In the genomic region with DNA sequence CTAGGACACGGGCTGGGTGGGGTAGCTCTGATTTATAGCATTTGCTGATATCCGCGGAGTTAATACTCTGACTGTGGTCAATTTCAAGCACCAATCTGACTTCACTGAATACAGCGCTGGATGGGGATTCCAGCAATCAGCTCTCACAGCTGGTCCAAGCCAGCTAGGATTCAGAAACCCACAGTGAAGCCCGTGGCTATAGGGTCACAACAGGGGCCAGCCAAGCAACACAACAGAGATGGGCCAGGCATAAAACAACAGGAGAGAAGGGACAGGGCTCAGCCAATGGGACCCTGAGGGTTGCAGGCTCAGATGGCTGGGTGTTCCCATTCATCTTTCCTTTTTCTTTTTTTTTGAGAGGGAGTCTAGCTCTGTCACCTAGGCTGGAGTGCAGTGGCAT, we compare ENCODE assay signal across 21 cellular contexts. TPM values are rescaled to one million over a fixed set of nuclear protein-coding genes. Genes with fewer than 3 reads are reported as not detected.
A peak's percentile ranks its signal among the peaks of the same experiment; 100 is the strongest.
DNase-seq lines count a peak whose midpoint lies in the region; ATAC-seq and TF ChIP-seq lines count a peak whose summit lies in the region.
"Had no signal": no experiment of that assay in that cellular context is flagged by ENCODE, and none has a peak within 500 bp of the region (broad histone marks: within the 10 kb centered on the region; RNA-seq: fewer than 3 reads in every experiment).

No MANE protein-coding gene starts in this region.

- intact Hi-C loops in spleen (cut with DNase I; ENCODE audit: low total_unique reads): no loop called here

- no peaks in the 10 kb centered on the region for H3K9me3 ChIP-seq in spleen
- H3K9me3 ChIP-seq: breast epithelium, esophagus squamous epithelium, HAP-1, heart right ventricle, stomach, uterus had no signal

- peaks cover 0 to 27% (median 4%) of the 10 kb centered on the region in 6 donors for H3K4me1 ChIP-seq in spleen
- H3K4me1 ChIP-seq: breast epithelium, HAP-1, uterus had no signal

- DNase-seq in activated naive CD4-positive, alpha-beta T cell (lab: John Stamatoyannopoulos, UW): no peak
- DNase-seq in activated naive CD8-positive, alpha-beta T cell treated with anti-CD3 and anti-CD28 coated beads, Interleukin-2, amount 50 U/mL, for 24 hours: no peak
- DNase-seq in left kidney (ENCODE audit: low read depth, low spot score) (peak; percentile 33), stromal cell of bone marrow (ENCODE audit: low read depth) (peak; percentile 42), amygdala (lab: John Stamatoyannopoulos, UW) (no peak), spleen (no peak), cerebellum (ENCODE audit: low spot score) (no peak)
- DNase-seq: activated CD4-positive, CD25-positive, alpha-beta regulatory T cell; activated gamma-delta T cell treated with Interleukin-2 at 50 U/mL for 16 hours; esophagus squamous epithelium; islet precursor cell; NCI-H1417; uterus had no signal

- peak; percentile 12 for ATAC-seq in activated naive CD8-positive, alpha-beta T cell treated with anti-CD3 and anti-CD28 coated beads, Interleukin-2, amount 50 U/mL, for 24 hours

- no peak for TF ChIP-seq CTCF in spleen (IDR thresholded peaks at IDR 0.05 in 8 of 11, conservative IDR thresholded peaks at IDR 0.05 in 3 of 11)

- peak overlapping the region in 1 of 8 donors; percentile 45 for H3K27ac ChIP-seq in spleen
- H3K27ac ChIP-seq: breast epithelium, heart right ventricle, stomach, uterus had no signal

- peak overlapping the region; percentile 60 for H3K27ac Mint-ChIP-seq in activated naive CD4-positive, alpha-beta T cell treated with anti-CD3 and anti-CD28 coated beads, Interleukin-2, amount 50 U/mL, for 24 hours
- H3K27ac Mint-ChIP-seq in activated naive CD8-positive, alpha-beta T cell treated with anti-CD3 and anti-CD28 coated beads, Interleukin-2, amount 50 U/mL, for 24 hours: peak overlapping the region; percentile 81

- peaks cover 2% of the 10 kb centered on the region for H3K36me3 Mint-ChIP-seq in activated naive CD4-positive, alpha-beta T cell treated with anti-CD3 and anti-CD28 coated beads, Interleukin-2, amount 50 U/mL, for 24 hours
- H3K36me3 Mint-ChIP-seq in activated naive CD8-positive, alpha-beta T cell treated with anti-CD3 and anti-CD28 coated beads, Interleukin-2, amount 50 U/mL, for 24 hours (ENCODE audit: low read depth): peaks cover 15% of the 10 kb centered on the region

- H3K9me3 Mint-ChIP-seq in activated naive CD4-positive, alpha-beta T cell treated with anti-CD3 and anti-CD28 coated beads, Interleukin-2, amount 50 U/mL, for 24 hours: no peaks in the 10 kb centered on the region
- no peaks in the 10 kb centered on the region for H3K9me3 Mint-ChIP-seq in activated naive CD8-positive, alpha-beta T cell treated with anti-CD3 and anti-CD28 coated beads, Interleukin-2, amount 50 U/mL, for 24 hours
- H3K9me3 Mint-ChIP-seq: nephron had no signal

- no peaks in the 10 kb centered on the region for H3K27me3 Mint-ChIP-seq in activated naive CD4-positive, alpha-beta T cell treated with anti-CD3 and anti-CD28 coated beads, Interleukin-2, amount 50 U/mL, for 24 hours
- H3K27me3 Mint-ChIP-seq in activated naive CD8-positive, alpha-beta T cell treated with anti-CD3 and anti-CD28 coated beads, Interleukin-2, amount 50 U/mL, for 24 hours: no peaks in the 10 kb centered on the region

- TF ChIP-seq POLR2A in spleen (IDR thresholded peaks at IDR 0.05): no peak

- H3K4me3 ChIP-seq in spleen: no peak overlapping the region
- H3K4me3 ChIP-seq: breast epithelium, esophagus squamous epithelium, HAP-1, heart right ventricle, stomach, uterus had no signal

- peaks cover 28% of the 10 kb centered on the region for H3K4me1 Mint-ChIP-seq in activated naive CD4-positive, alpha-beta T cell treated with anti-CD3 and anti-CD28 coated beads, Interleukin-2, amount 50 U/mL, for 24 hours
- H3K4me1 Mint-ChIP-seq in activated naive CD8-positive, alpha-beta T cell treated with anti-CD3 and anti-CD28 coated beads, Interleukin-2, amount 50 U/mL, for 24 hours: peaks cover 17% of the 10 kb centered on the region

- H3K27me3 ChIP-seq in spleen (replicated peaks in 1 of 7): no peaks in the 10 kb centered on the region
- H3K27me3 ChIP-seq: breast epithelium, esophagus squamous epithelium, heart right ventricle, stomach, uterus had no signal

- H3K4me3 Mint-ChIP-seq in activated naive CD4-positive, alpha-beta T cell treated with anti-CD3 and anti-CD28 coated beads, Interleukin-2, amount 50 U/mL, for 24 hours: no peak overlapping the region
- no peak overlapping the region for H3K4me3 Mint-ChIP-seq in activated naive CD8-positive, alpha-beta T cell treated with anti-CD3 and anti-CD28 coated beads, Interleukin-2, amount 50 U/mL, for 24 hours
- H3K4me3 Mint-ChIP-seq: nephron had no signal

- 70 to 87% (median 77%) methylated on average over 5 of the region's 5 CpGs for WGBS in spleen, 5 donors

- peaks cover 0 to 31% (median 21%) of the 10 kb centered on the region in 6 donors for H3K36me3 ChIP-seq in spleen
- H3K36me3 ChIP-seq: uterus had no signal

RNA-seq across cellular contexts. Expression of gene LMAN1L, which starts 5.3 kb away (rescaled TPM):
- total RNA-seq in spleen: 100 to 1,000 TPM in 4 of 7 donors, 10 to 100 TPM in 3; 55.3 to 164 (median 106) TPM
- polyA plus RNA-seq in spleen: 10 to 100 TPM in 2 of 3 donors, 1 to 10 TPM in 1; 2.4 to 36.8 (median 25.6) TPM
- total RNA-seq in cerebellum: 0.09 TPM
- total RNA-seq: lung microvascular endothelial cell, pulmonary artery endothelial cell had no signal
- polyA plus RNA-seq: stomach had no signal

RNA-seq across cellular contexts. Expression of gene CPLX3, which starts 19.1 kb away (rescaled TPM):
- total RNA-seq in spleen (10 to 100 TPM; 17.7 to 73.7 (median 37.0) TPM), cerebellum (1.00 TPM)
- 100 to 1,000 TPM in 2 of 3 donors, 10 to 100 TPM in 1; 28.9 to 207 (median 127) TPM for polyA plus RNA-seq in spleen
- total RNA-seq: lung microvascular endothelial cell, pulmonary artery endothelial cell, uterus had no signal

RNA-seq across cellular contexts. Expression of gene CSK, which starts 25.4 kb away (rescaled TPM):
- total RNA-seq in spleen (100 to 1,000 TPM; 121 to 281 (median 197) TPM), cerebellum (21.9 TPM)
- 100 to 1,000 TPM; 150 to 244 (median 187) TPM for polyA plus RNA-seq in spleen

RNA-seq across cellular contexts. Expression of gene ULK3, which starts 35.7 kb away (rescaled TPM):
- total RNA-seq in spleen: 10 to 100 TPM; 51.7 to 74.6 (median 57.7) TPM
- 10 to 100 TPM; 33.2 to 71.5 (median 64.7) TPM for polyA plus RNA-seq in spleen
- total RNA-seq in cerebellum: 38.7 TPM

RNA-seq across cellular contexts. Expression of gene CYP1A2, which starts 58.7 kb away (rescaled TPM):
- total RNA-seq in spleen (not detected), cerebellum (not detected)
- not detected for polyA plus RNA-seq in spleen
- total RNA-seq: breast epithelium, esophagus squamous epithelium, lung microvascular endothelial cell, pulmonary artery endothelial cell, stomach, uterus had no signal
- polyA plus RNA-seq: heart right ventricle, stomach had no signal

Comparison
In these comparisons a context has a peak if more than half of its experiments do, and no peak if none do; other contexts are left out.
1. DNase-seq: peak in left kidney (single experiment) and stromal cell of bone marrow (single experiment); none in activated naive CD4-positive, alpha-beta T cell (0 of 4), activated naive CD8-positive, alpha-beta T cell treated with anti-CD3 and anti-CD28 coated beads, Interleukin-2, amount 50 U/mL, for 24 hours (single experiment), amygdala (0 of 56), spleen (single experiment) and cerebellum (single experiment).
2. RNA of gene LMAN1L, which starts 5.3 kb away (total RNA-seq): 55.3 to 164 TPM in spleen; 0.09 TPM in cerebellum (single experiment); every median in the first group is over 10 times any median in the second.